Comparison of ENCODE assay signal across 10 cellular contexts in genomic region chr2:128260239-128261138, GRCh38. TPM values are rescaled to one million over a fixed set of nuclear protein-coding genes. Genes with fewer than 3 reads are reported as not detected.
DNase-seq lines count a peak whose midpoint lies in the region; ATAC-seq, FAIRE-seq and TF ChIP-seq lines count a peak whose summit lies in the region.
"Had no signal": no experiment of that assay in that cellular context is flagged by ENCODE, and none has a peak within 500 bp of the region (broad histone marks: within the 10 kb centered on the region; RNA-seq: fewer than 3 reads in every experiment).

No MANE protein-coding gene starts in this region.

- whole genome bisulfite sequencing in H1 (ENCODE audit: extremely low coverage in 1 of 2, insufficient coverage in 1 of 2, insufficient read length in 1 of 2, insufficient replicate concordance in 2 of 2, low coverage in 1 of 2, low lambda C conversion rate in 2 of 2, missing lambda C conversion rate in 1 of 2), 2 experiments: 32% methylated on average over 22 of the region's 24 CpGs; no CpG with 5 or more reads in 1 of the 2 experiments
- 37 to 40% methylated on average over 17 to 23 of the region's 24 CpGs for WGBS in lower leg skin, 2 donors

- DNase-seq in DMS53 (lab: John Stamatoyannopoulos, UW) (peak; percentile 8), DMS53 treated with DMSO at 0.1 percent for 48 hours (lab: John Stamatoyannopoulos, UW; ENCODE audit: unreplicated experiment) (no peak), H1 (ENCODE audit: low read depth in 1 of 2, low spot score in 2 of 2) (peak; percentile 58 to 81), lower leg skin (ENCODE audit: low spot score in 2 of 2) (peak; percentile 50 to 91), upper lobe of right lung (peak; percentile 71)
- DNase-seq in NK-92 treated with Interleukin-12 subunit alpha and Interleukin-12 subunit beta, amount 100 ng/mL, for 24 hours (lab: John Stamatoyannopoulos, UW): no peak

- peak overlapping the region; percentile 47; the same call in 1 of the 2 replicates for H2AFZ ChIP-seq in H1 (ENCODE audit: low read length)

- intact Hi-C loops in lower leg skin (cut with DNase I; ENCODE audit: low total_unique reads) (no loop called here), upper lobe of right lung (cut with DNase I) (no loop called here)

- peak; percentile 78 for FAIRE-seq in H1 (lab: Jason Lieb, UNC)

- peak overlapping the region; percentile 65 for H4K5ac ChIP-seq in H1 (ENCODE audit: insufficient read length, low read depth, low read length)

- 0 out of 2 replicates have a peak overlapping the region, but pooled peaks have one; percentile 11 for H2BK15ac ChIP-seq in H1 (ENCODE audit: low read length)

- no peaks in the 10 kb centered on the region for H3K27me3 ChIP-seq in H1 (replicated peaks in 1 of 4; ENCODE audit: control insufficient read depth in 3 of 4, extremely low read depth in 1 of 4, insufficient read depth in 3 of 4, low read length in 3 of 4)
- H3K27me3 ChIP-seq in upper lobe of right lung: no peaks in the 10 kb centered on the region

- H4K8ac ChIP-seq in H1 (ENCODE audit: extremely low read depth, insufficient read depth, low read length): peak overlapping the region; percentile 92; the same call in 1 of the 2 replicates

- peak overlapping the region; percentile 54 to 57 for H3K4me2 ChIP-seq in H1 (ENCODE audit: insufficient read depth in 1 of 2, low read depth in 2 of 2, low read length in 2 of 2)

- no peaks in the 10 kb centered on the region for H3K79me2 ChIP-seq in H1 (ENCODE audit: control insufficient read depth in 1 of 2, insufficient read depth in 2 of 2, low read length in 2 of 2)

- peak overlapping the region; percentile 26; the same call in 1 of the 2 replicates for H2BK20ac ChIP-seq in H1 (ENCODE audit: low read length)

- H3K23me2 ChIP-seq in H1 (ENCODE audit: low read depth, low read length): no peaks in the 10 kb centered on the region

- no peak overlapping the region for H3K23ac ChIP-seq in H1 (ENCODE audit: insufficient read length)

- peak overlapping the region; percentile 22 for H4K91ac ChIP-seq in H1 (replicated peaks; ENCODE audit: insufficient read length, low read length)

- peaks cover 10 to 23% (median 14%) of the 10 kb centered on the region in 4 experiments for H3K4me1 ChIP-seq in H1 (replicated peaks in 1 of 4; ENCODE audit: control insufficient read depth in 3 of 4, insufficient read depth in 4 of 4, low read length in 3 of 4)
- no peaks in the 10 kb centered on the region for H3K4me1 ChIP-seq in upper lobe of right lung

- TF ChIP-seq CTCF in H1 (IDR thresholded peaks at IDR 0.05; ENCODE audit: control extremely low read depth in 1 of 3, insufficient read depth in 1 of 3, low read depth in 1 of 3, low read length in 3 of 3): peak in 1 of 3 experiments; percentile 5; a peak in 1 of 4 replicates
- TF ChIP-seq CTCF in lower leg skin (IDR thresholded peaks at IDR 0.05): no peak
- no peak for TF ChIP-seq CTCF in upper lobe of right lung (IDR thresholded peaks at IDR 0.05)

- POLR2A ChIA-PET in H1 (lab: Charles Lee; ENCODE audit: partially characterized antibody): interaction anchor here (1.0 to 1.6 kb wide), 2 partner anchors 12 to 15 kb away, joined by 3 to 4 read pairs; no protein-coding TSS in a partner anchor

- TF ChIP-seq RAD21 in H1 (IDR thresholded peaks at IDR 0.05 in 1 of 2, conservative IDR thresholded peaks at IDR 0.05 in 1 of 2; ENCODE audit: low read depth in 2 of 2, low read length in 2 of 2): 0 out of 4 replicates have a peak, but pooled peaks of 1 of the 2 experiments have one; percentile 3

- peak overlapping the region; percentile 77 for H3K27ac ChIP-seq in H1 (ENCODE audit: low read depth, low read length)
- no peak overlapping the region for H3K27ac ChIP-seq in upper lobe of right lung
- H3K27ac ChIP-seq: 22Rv1 had no signal

- no peak; a peak in 1 of 3 replicates for TF ChIP-seq POLR2A in H1 (IDR thresholded peaks at IDR 0.05; ENCODE audit: control extremely low read depth in 1 of 2, low read depth in 2 of 2, low read length in 2 of 2)
- no peak for TF ChIP-seq POLR2A in lower leg skin (IDR thresholded peaks at IDR 0.05)

- H3K4me3 ChIP-seq in H1 (ENCODE audit: extremely low read depth in 1 of 4, insufficient read depth in 2 of 4, low read depth in 3 of 4, low read length in 4 of 4): peak overlapping the region in 1 of 4 experiments; percentile 7; a peak in 1 of 8 replicates
- H3K4me3 ChIP-seq in lower leg skin (ENCODE audit: low read depth, poor library complexity, severe bottlenecking): no peak overlapping the region
- no peak overlapping the region for H3K4me3 ChIP-seq in upper lobe of right lung
- H3K4me3 ChIP-seq: mucosa of descending colon had no signal

- no peaks in the 10 kb centered on the region for H3K36me3 ChIP-seq in H1 (ENCODE audit: control insufficient read depth in 2 of 4, insufficient read depth in 4 of 4, low read length in 3 of 4)
- no peaks in the 10 kb centered on the region for H3K36me3 ChIP-seq in upper lobe of right lung

- no peak overlapping the region for H3K14ac ChIP-seq in H1 (ENCODE audit: insufficient read length)

- CTCF ChIA-PET in H1 (lab: Charles Lee; ENCODE audit: partially characterized antibody): interaction anchor here (0.9 to 1.9 kb wide), 4 partner anchors 26 to 82 kb away, joined by 3 to 11 read pairs (median 6); no protein-coding TSS in a partner anchor

- H2AK5ac ChIP-seq in H1 (ENCODE audit: low read depth, low read length): no peak overlapping the region

- H2BK12ac ChIP-seq in H1 (ENCODE audit: low read depth, low read length): peak overlapping the region; percentile 28

- peak overlapping the region in 2 of 4 experiments; percentile 22 to 57; a peak in 5 of 7 replicates for H3K9ac ChIP-seq in H1 (replicated peaks in 1 of 4; ENCODE audit: extremely low read depth in 1 of 4, low read depth in 3 of 4, low read length in 3 of 4)

- H2BK120ac ChIP-seq in H1 (replicated peaks; ENCODE audit: low read depth, low read length): no peak overlapping the region

- peaks cover 0 to 4% of the 10 kb centered on the region in 2 experiments for H4K20me1 ChIP-seq in H1 (replicated peaks in 1 of 2; ENCODE audit: control insufficient read depth in 1 of 2, insufficient read depth in 2 of 2, low read length in 2 of 2)

- H2BK5ac ChIP-seq in H1 (ENCODE audit: low read depth, low read length): peak overlapping the region; percentile 28

- no peak overlapping the region for H3K56ac ChIP-seq in H1 (replicated peaks; ENCODE audit: insufficient read length, low read depth, low read length)

- no peaks in the 10 kb centered on the region for H3K79me1 ChIP-seq in H1 (ENCODE audit: low read depth, low read length)

- H3K9me3 ChIP-seq in H1 (ENCODE audit: insufficient read depth in 2 of 2, low read depth in 1 of 2, low read length in 1 of 2): peaks cover 0 to 3% of the 10 kb centered on the region in 2 experiments; a peak in 1 of 4 replicates
- H3K9me3 ChIP-seq in upper lobe of right lung: no peaks in the 10 kb centered on the region
- H3K9me3 ChIP-seq: mucosa of descending colon had no signal

- peak overlapping the region; percentile 85 for H3K4ac ChIP-seq in H1 (replicated peaks; ENCODE audit: insufficient read length, low read depth, low read length)

- peak overlapping the region; percentile 94 for H3K18ac ChIP-seq in H1 (ENCODE audit: extremely low read depth, low read length)

- ATAC-seq in upper lobe of right lung: peak; percentile 86
- ATAC-seq in GM18907 (IDR thresholded peaks at IDR 0.05; ENCODE audit: unreplicated experiment): no peak
- no peak for ATAC-seq in GM21529 (IDR thresholded peaks at IDR 0.05; ENCODE audit: unreplicated experiment)
- ATAC-seq: mucosa of descending colon had no signal

- TF ChIP-seq EP300 in H1 (IDR thresholded peaks at IDR 0.05; ENCODE audit: borderline replicate concordance in 1 of 2, low read depth in 2 of 2, low read length in 2 of 2): no peak

TF ChIP-seq in H1, 55 proteins besides CTCF, POLR2A, EP300 and RAD21 (continues in another document):
- TF ChIP-seq TAF1 (IDR thresholded peaks at IDR 0.05; ENCODE audit: low read depth, low read length) (peak; percentile 32; the same call in 1 of the 2 replicates), E2F6 (IDR thresholded peaks at IDR 0.05) (peak; percentile 4; the same call in 1 of the 2 replicates), ASH2L (IDR thresholded peaks at IDR 0.05; ENCODE audit: low read length) (peak; percentile 53), TEAD4 (IDR thresholded peaks at IDR 0.05; ENCODE audit: low read depth, low read length) (0 out of 2 replicates have a peak, but pooled peaks have one; percentile 32), KDM1A (IDR thresholded peaks at IDR 0.05; ENCODE audit: borderline replicate concordance, low read length) (peak; percentile 86), SAP30 (IDR thresholded peaks at IDR 0.05; ENCODE audit: insufficient read depth, insufficient replicate concordance, low read length) (no peak), RBBP5 (IDR thresholded peaks at IDR 0.05; ENCODE audit: borderline replicate concordance, low read depth, low read length) (no peak), CTBP2 (IDR thresholded peaks at IDR 0.05; ENCODE audit: borderline replicate concordance, insufficient read depth, insufficient read length, low read length) (peak; percentile 70), TBP (IDR thresholded peaks at IDR 0.05; ENCODE audit: low read depth, low read length) (peak; percentile 30; the same call in 1 of the 2 replicates), CEBPB (IDR thresholded peaks at IDR 0.05; ENCODE audit: low read depth, low read length) (no peak), MAX (IDR thresholded peaks at IDR 0.05) (peak; percentile 8; the same call in 1 of the 2 replicates)

RNA-seq across cellular contexts. Expression of gene HS6ST1, which starts 58.2 kb away (rescaled TPM):
- total RNA-seq in H1 (2021; fragmentation: NEBNext Ultra II Directional; extraction: Animal tissue kit (Norgen Biotek cat#: 25700)): 72.8 and 74.6 TPM in 2 replicates
- polyA plus RNA-seq in H1 (2011; rRNA removed): 37.4 and 61.3 TPM in 2 replicates
- 37.9 TPM for polyA plus RNA-seq in H1 (2011; cell fraction: cytosol; rRNA removed)
- 51.0 TPM for polyA plus RNA-seq in H1 (2011; cell fraction: nucleus; rRNA removed)
- 44.2 to 60.1 TPM (median 56.3 TPM) in 4 replicates for polyA plus RNA-seq in H1 (2012, experiment 1 of 2)
- 57.3 TPM for polyA plus RNA-seq in H1 (2012, experiment 2 of 2)
- 41.0 TPM for polyA plus RNA-seq in H1 (2013, experiment 1 of 2)
- 45.1 TPM for polyA plus RNA-seq in H1 (2013, experiment 2 of 2)
- 26.9 and 34.9 TPM in 2 replicates for polyA minus RNA-seq in H1 (2011; rRNA and poly(A)+ RNA removed)
- polyA minus RNA-seq in H1 (2011; cell fraction: cytosol; rRNA and poly(A)+ RNA removed): 49.1 TPM
- polyA minus RNA-seq in H1 (2011; cell fraction: nucleus; rRNA and poly(A)+ RNA removed): 74.6 TPM
- total RNA-seq in lower leg skin (10 to 100 TPM; 50.2 to 88.9 (median 69.3) TPM), upper lobe of right lung (33.2 TPM)

Comparison
In these comparisons a context has a peak if more than half of its experiments do, and no peak if none do; other contexts are left out.
1. DNase-seq: peak in DMS53 (single experiment), H1 (2 of 2), lower leg skin (2 of 2) and upper lobe of right lung (single experiment); none in DMS53 treated with DMSO at 0.1 percent for 48 hours (single experiment) and NK-92 treated with Interleukin-12 subunit alpha and Interleukin-12 subunit beta, amount 100 ng/mL, for 24 hours (single experiment).